In the genomic region with DNA sequence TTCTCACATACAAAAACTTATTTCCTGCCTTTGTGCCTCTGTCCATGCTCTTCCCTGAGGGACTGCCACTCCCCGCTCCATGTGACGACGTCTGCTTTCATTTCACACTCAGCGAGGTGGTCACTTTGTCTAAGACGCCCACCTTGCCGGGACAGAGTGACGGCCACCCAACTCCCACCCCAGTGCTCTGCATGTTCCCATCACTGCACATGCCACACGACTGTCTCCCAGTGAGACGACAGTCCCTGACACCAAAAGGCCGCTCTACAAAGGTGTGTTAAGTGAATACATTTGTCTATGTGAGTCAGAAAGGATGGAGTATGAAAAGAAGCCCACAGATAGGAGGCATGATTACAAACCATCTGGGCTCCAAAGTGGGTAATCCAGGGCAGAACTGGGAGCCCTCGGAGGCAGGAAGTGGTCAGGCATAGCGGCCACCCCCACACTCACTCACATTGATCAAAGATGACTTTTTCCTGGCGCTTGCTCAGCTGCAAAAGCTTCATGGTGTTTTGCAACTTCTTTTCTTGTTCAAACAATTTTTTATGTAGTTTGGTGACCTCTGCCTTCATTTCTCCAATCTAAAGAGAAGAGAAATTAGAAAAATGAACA, we compare ENCODE assay signal across 10 cellular contexts.
A peak's percentile ranks its signal among the peaks of the same experiment; 100 is the strongest.
DNase-seq lines count a peak whose midpoint lies in the region; ATAC-seq lines count a peak whose summit lies in the region.
"Had no signal": no experiment of that assay in that cellular context is flagged by ENCODE, and none has a peak within 500 bp of the region (broad histone marks: within the 10 kb centered on the region; RNA-seq: fewer than 3 reads in every experiment).

No MANE protein-coding gene starts in this region.

- H3K4me1 ChIP-seq in Karpas-422 (ENCODE audit: low read length): no peaks in the 10 kb centered on the region
- H3K4me1 ChIP-seq: lower lobe of right lung had no signal

- no peak overlapping the region for H3K4me2 ChIP-seq in Karpas-422 (ENCODE audit: low read depth, low read length, poor library complexity, severe bottlenecking)

- H3K9me3 ChIP-seq in Karpas-422 (ENCODE audit: low read length): no peaks in the 10 kb centered on the region
- H3K9me3 ChIP-seq: lower lobe of right lung had no signal

- H3K9me3 Mint-ChIP-seq in stimulated activated naive CD8-positive, alpha-beta T cell treated with anti-CD3 and anti-CD28 coated beads, Interleukin-15, Interleukin-2, amounts not matched to agents 100 ng/mL and 50 ng/mL, for 24 hours: no peaks in the 10 kb centered on the region

- H3K27ac ChIP-seq in Karpas-422 (ENCODE audit: low read length): no peak overlapping the region

- no peaks in the 10 kb centered on the region for H3K79me2 ChIP-seq in Karpas-422 (ENCODE audit: low read length)

- H3K4me3 ChIP-seq in Karpas-422 (ENCODE audit: low read length): no peak overlapping the region
- H3K4me3 ChIP-seq: lower lobe of right lung had no signal

- H3K4me1 Mint-ChIP-seq in stimulated activated naive CD8-positive, alpha-beta T cell treated with anti-CD3 and anti-CD28 coated beads, Interleukin-15, Interleukin-2, amounts not matched to agents 100 ng/mL and 50 ng/mL, for 24 hours (ENCODE audit: low read depth): peaks cover 44% of the 10 kb centered on the region

- peak overlapping the region; percentile 96 for H3K27ac Mint-ChIP-seq in stimulated activated naive CD8-positive, alpha-beta T cell treated with anti-CD3 and anti-CD28 coated beads, Interleukin-15, Interleukin-2, amounts not matched to agents 100 ng/mL and 50 ng/mL, for 24 hours

- H3K36me3 Mint-ChIP-seq in stimulated activated naive CD8-positive, alpha-beta T cell treated with anti-CD3 and anti-CD28 coated beads, Interleukin-15, Interleukin-2, amounts not matched to agents 100 ng/mL and 50 ng/mL, for 24 hours (ENCODE audit: low read depth): peaks cover 71% of the 10 kb centered on the region

- no peak for ATAC-seq in HG03460 (IDR thresholded peaks at IDR 0.05; ENCODE audit: unreplicated experiment)
- ATAC-seq: lower lobe of right lung had no signal

- H3K36me3 ChIP-seq in Karpas-422 (ENCODE audit: insufficient read depth, low read length): peaks cover 22% of the 10 kb centered on the region; the same call in 1 of the 2 replicates

- no peak overlapping the region for H2AFZ ChIP-seq in Karpas-422 (ENCODE audit: low read length)

- H3K9ac ChIP-seq in Karpas-422 (ENCODE audit: low read length): no peak overlapping the region

- DNase-seq in activated gamma-delta T cell treated with Interleukin-2 at 50 U/mL for 16 hours (peak; percentile 18), activated gamma-delta T cell (lab: John Stamatoyannopoulos, UW) (no peak), foreskin melanocyte (peak; percentile 39), SHP77 treated with DMSO at 0.1 percent for 48 hours (lab: John Stamatoyannopoulos, UW) (no peak), Karpas-422 (no peak)
- DNase-seq in activated CD8-positive, alpha-beta memory T cell treated with anti-CD3 and anti-CD28 coated beads for 24 hours: peak; percentile 66
- DNase-seq: COR-L47, lower lobe of right lung had no signal

- no peaks in the 10 kb centered on the region for H3K9me2 ChIP-seq in Karpas-422 (replicated peaks; ENCODE audit: insufficient read depth, low read length)

- H3K4me3 Mint-ChIP-seq in stimulated activated naive CD8-positive, alpha-beta T cell treated with anti-CD3 and anti-CD28 coated beads, Interleukin-15, Interleukin-2, amounts not matched to agents 100 ng/mL and 50 ng/mL, for 24 hours: peak overlapping the region; percentile 71

- no peaks in the 10 kb centered on the region for H3K27me3 ChIP-seq in Karpas-422 (ENCODE audit: low read length)

- H4K20me1 ChIP-seq in Karpas-422 (ENCODE audit: insufficient read depth, low read depth, low read length): no peaks in the 10 kb centered on the region

- no peaks in the 10 kb centered on the region for H3K27me3 Mint-ChIP-seq in stimulated activated naive CD8-positive, alpha-beta T cell treated with anti-CD3 and anti-CD28 coated beads, Interleukin-15, Interleukin-2, amounts not matched to agents 100 ng/mL and 50 ng/mL, for 24 hours

Comparison
In these comparisons a context has a peak if more than half of its experiments do, and no peak if none do; other contexts are left out.
1. DNase-seq: peak in activated gamma-delta T cell treated with Interleukin-2 at 50 U/mL for 16 hours (single experiment), activated CD8-positive, alpha-beta memory T cell treated with anti-CD3 and anti-CD28 coated beads for 24 hours (single experiment) and foreskin melanocyte (single experiment); none in activated gamma-delta T cell (single experiment), SHP77 treated with DMSO at 0.1 percent for 48 hours (single experiment) and Karpas-422 (single experiment).